ENCODE assay signal across 22 cellular contexts in genomic region chr5:107806271-107806670, GRCh38.
DNase-seq lines count a peak whose midpoint lies in the region; ATAC-seq, FAIRE-seq and TF ChIP-seq lines count a peak whose summit lies in the region.
"Had no signal": no experiment of that assay in that cellular context is flagged by ENCODE, and none has a peak within 500 bp of the region (broad histone marks: within the 10 kb centered on the region; RNA-seq: fewer than 3 reads in every experiment).

No MANE protein-coding gene starts in this region.

- ATAC-seq in IMR-90 (ENCODE audit: low read depth) (no peak), HG02884 (IDR thresholded peaks at IDR 0.05; ENCODE audit: unreplicated experiment) (no peak)
- ATAC-seq: T-cell had no signal

- dilution Hi-C loops in IMR-90 (cut with HindIII; ENCODE audit: low sequenced_read_pairs, unreplicated experiment) = no loop called here

- peak overlapping the region; percentile 52 for H2AK9ac ChIP-seq in IMR-90 (replicated peaks; ENCODE audit: low read depth, low read length, poor library complexity)

- H3K9me3 ChIP-seq in BE2C = no peaks in the 10 kb centered on the region
- no peaks in the 10 kb centered on the region for H3K9me3 ChIP-seq in IMR-90 (ENCODE audit: control insufficient read depth, insufficient read depth, low read length)
- no peaks in the 10 kb centered on the region for H3K9me3 ChIP-seq in H1 (ENCODE audit: insufficient read depth in 2 of 2, low read depth in 1 of 2, low read length in 1 of 2)
- H3K9me3 ChIP-seq: colonic mucosa, HAP-1, tibial artery had no signal

- TF ChIP-seq CTCF in BE2C (IDR thresholded peaks at IDR 0.05; ENCODE audit: low read depth, low read length) = no peak
- TF ChIP-seq CTCF in IMR-90 (conservative IDR thresholded peaks at IDR 0.05; ENCODE audit: low read depth, low read length) = no peak
- TF ChIP-seq CTCF in H1 (IDR thresholded peaks at IDR 0.05; ENCODE audit: control extremely low read depth in 1 of 3, insufficient read depth in 1 of 3, low read depth in 1 of 3, low read length in 3 of 3) = no peak

- no peak overlapping the region for H3K4ac ChIP-seq in IMR-90 (ENCODE audit: low read depth, low read length)
- H3K4ac ChIP-seq in H1 (replicated peaks; ENCODE audit: insufficient read length, low read depth, low read length) = no peak overlapping the region

- H3K9me1 ChIP-seq in IMR-90 (ENCODE audit: insufficient read depth, low read length) = no peaks in the 10 kb centered on the region

- BruUV-seq in IMR-90 (replicated peaks; lab: Mats Ljungman, UMichigan) = no TSS peak

- DNase-seq in BE2C (peak; percentile 51), IMR-90 (no peak), NCI-H2171 treated with DMSO at 0.1 percent for 48 hours (lab: John Stamatoyannopoulos, UW) (peak; percentile 94), H1 (ENCODE audit: low read depth in 1 of 2, low spot score in 2 of 2) (no peak), GM19240 (ENCODE audit: insufficient read length, low spot score) (no peak), kidney tubule cell (ENCODE audit: low spot score) (no peak)
- DNase-seq in stimulated activated CD4-positive, alpha-beta T cell treated with anti-CD3 and anti-CD28 coated beads, Interleukin-1b, Interleukin-23, amount 100 ng/mL, for 48 hours = no peak
- DNase-seq: activated gamma-delta T cell treated with Interleukin-2 at 50 U/mL for 16 hours; colonic mucosa; DMS153; Kasumi-1; left colon; NCI-H510A; SHP77; stimulated activated naive CD4-positive, alpha-beta T cell treated with Interleukin-2 at 50 U/mL for 16 hours; T-cell; tibial artery had no signal

- H2BK20ac ChIP-seq in IMR-90 (ENCODE audit: low read depth, low read length) (peak overlapping the region; percentile 28; the same call in 1 of the 2 replicates), H1 (ENCODE audit: low read length) (peak overlapping the region; percentile 72; the same call in 1 of the 2 replicates)

- no peaks in the 10 kb centered on the region for H3K23me2 ChIP-seq in H1 (ENCODE audit: low read depth, low read length)

- H2BK120ac ChIP-seq in IMR-90 (ENCODE audit: low read depth, low read length) (peak overlapping the region; percentile 58), H1 (replicated peaks; ENCODE audit: low read depth, low read length) (no peak overlapping the region)

- H2BK5ac ChIP-seq in IMR-90 (ENCODE audit: low read depth, low read length, poor library complexity, severe bottlenecking) (no peak overlapping the region), H1 (ENCODE audit: low read depth, low read length) (no peak overlapping the region)

- POLR2A ChIA-PET in IMR-90 (lab: Charles Lee; ENCODE audit: unreplicated experiment) (no interaction called here), H1 (lab: Charles Lee; ENCODE audit: partially characterized antibody) (no interaction called here)

- peak overlapping the region; percentile 19 for H2AFZ ChIP-seq in IMR-90 (replicated peaks; ENCODE audit: low read length, poor library complexity)
- H2AFZ ChIP-seq in H1 (ENCODE audit: low read length) = no peak overlapping the region

- TF ChIP-seq RAD21 in IMR-90 (IDR thresholded peaks at IDR 0.05; ENCODE audit: low read length) (no peak), H1 (IDR thresholded peaks at IDR 0.05 in 1 of 2, conservative IDR thresholded peaks at IDR 0.05 in 1 of 2; ENCODE audit: low read depth in 2 of 2, low read length in 2 of 2) (no peak)

- H3K18ac ChIP-seq in IMR-90 (ENCODE audit: low read depth, low read length) (no peak overlapping the region), H1 (ENCODE audit: extremely low read depth, low read length) (no peak overlapping the region; the same call in 1 of the 2 replicates)

- peak overlapping the region; percentile 23; the same call in 1 of the 2 replicates for H3K4me3 ChIP-seq in BE2C (ENCODE audit: low read depth, low read length)
- H3K4me3 ChIP-seq in IMR-90 (ENCODE audit: insufficient read depth, low read depth, low read length) = no peak overlapping the region
- no peak overlapping the region for H3K4me3 ChIP-seq in H1 (ENCODE audit: extremely low read depth in 1 of 4, insufficient read depth in 2 of 4, low read depth in 3 of 4, low read length in 4 of 4)
- H3K4me3 ChIP-seq: colonic mucosa, HAP-1, tibial artery had no signal

- H3K9ac ChIP-seq in IMR-90 (ENCODE audit: low read depth, low read length) (no peak overlapping the region), H1 (replicated peaks in 1 of 4; ENCODE audit: extremely low read depth in 1 of 4, low read depth in 3 of 4, low read length in 3 of 4) (no peak overlapping the region)

- H3K79me1 ChIP-seq in IMR-90 (ENCODE audit: low read depth in 1 of 2, low read length in 2 of 2) = no peaks in the 10 kb centered on the region
- H3K79me1 ChIP-seq in H1 (ENCODE audit: low read depth, low read length) = no peaks in the 10 kb centered on the region

- H4K91ac ChIP-seq in IMR-90 (ENCODE audit: insufficient read depth, low read depth, low read length) = no peak overlapping the region
- no peak overlapping the region for H4K91ac ChIP-seq in H1 (replicated peaks; ENCODE audit: insufficient read length, low read length)

- H2AK5ac ChIP-seq in IMR-90 (ENCODE audit: low read depth, low read length) = peak overlapping the region; percentile 82; the same call in 1 of the 2 replicates
- H2AK5ac ChIP-seq in H1 (ENCODE audit: low read depth, low read length) = no peak overlapping the region

- FAIRE-seq in H1 (lab: Jason Lieb, UNC) = no peak
- FAIRE-seq: endometrium, HTR-8/SVneo had no signal

- in situ Hi-C loops in IMR-90 (cut with MboI; ENCODE audit: low sequenced_read_pairs) = no loop called here

- CTCF ChIA-PET in IMR-90 (lab: Yijun Ruan, JAX) = no interaction called here
- CTCF ChIA-PET in H1 (lab: Charles Lee; ENCODE audit: partially characterized antibody) = interaction anchor here (1.3 kb wide), 1 partner anchor 9 kb away, joined by 4 read pairs; no protein-coding TSS in a partner anchor

- WGBS in IMR-90 (ENCODE audit: extremely low coverage in 2 of 2, insufficient read length in 1 of 2), 2 experiments = no CpG with 5 or more reads among the region's 5 CpGs
- 77% methylated on average over 5 of the region's 5 CpGs; no CpG with 5 or more reads in 1 of the 2 experiments for WGBS in H1 (ENCODE audit: extremely low coverage in 1 of 2, insufficient coverage in 1 of 2, insufficient read length in 1 of 2, insufficient replicate concordance in 2 of 2, low coverage in 1 of 2, low lambda C conversion rate in 2 of 2, missing lambda C conversion rate in 1 of 2), 2 experiments

- intact Hi-C loops in IMR-90 (cut with micrococcal nuclease) = no loop called here

- no peaks in the 10 kb centered on the region for H3K36me3 ChIP-seq in BE2C
- H3K36me3 ChIP-seq in IMR-90 (ENCODE audit: control insufficient read depth, insufficient read depth, low read length) = no peaks in the 10 kb centered on the region
- no peaks in the 10 kb centered on the region for H3K36me3 ChIP-seq in H1 (ENCODE audit: control insufficient read depth in 2 of 4, insufficient read depth in 4 of 4, low read length in 3 of 4)
- H3K36me3 ChIP-seq: colonic mucosa, HAP-1, tibial artery had no signal

- TF ChIP-seq EP300 in H1 (IDR thresholded peaks at IDR 0.05; ENCODE audit: borderline replicate concordance in 1 of 2, low read depth in 2 of 2, low read length in 2 of 2) = no peak

- H3K56ac ChIP-seq in IMR-90 (ENCODE audit: extremely low read depth, insufficient read depth, low read length) (no peak overlapping the region), H1 (replicated peaks; ENCODE audit: insufficient read length, low read depth, low read length) (no peak overlapping the region)

- H4K5ac ChIP-seq in IMR-90 (ENCODE audit: low read depth, low read length) (no peak overlapping the region), H1 (ENCODE audit: insufficient read length, low read depth, low read length) (no peak overlapping the region)

- H3K27me3 ChIP-seq in BE2C (no peaks in the 10 kb centered on the region), IMR-90 (ENCODE audit: control insufficient read depth, insufficient read depth, low read length) (peaks cover 8% of the 10 kb centered on the region), H1 (replicated peaks in 1 of 4; ENCODE audit: control insufficient read depth in 3 of 4, extremely low read depth in 1 of 4, insufficient read depth in 3 of 4, low read length in 3 of 4) (no peaks in the 10 kb centered on the region)
- H3K27me3 ChIP-seq: colonic mucosa, tibial artery had no signal

- H3K4me2 ChIP-seq in IMR-90 (ENCODE audit: low read depth, low read length) (no peak overlapping the region), H1 (ENCODE audit: insufficient read depth in 1 of 2, low read depth in 2 of 2, low read length in 2 of 2) (no peak overlapping the region)

- H3K23ac ChIP-seq in IMR-90 (ENCODE audit: low read depth, low read length) = no peak overlapping the region
- H3K23ac ChIP-seq in H1 (ENCODE audit: insufficient read length) = no peak overlapping the region

- peaks cover 48% of the 10 kb centered on the region for H3K4me1 ChIP-seq in BE2C
- H3K4me1 ChIP-seq in IMR-90 (ENCODE audit: control insufficient read depth, insufficient read depth, low read length) = peaks cover 4% of the 10 kb centered on the region; the same call in 1 of the 2 replicates
- H3K4me1 ChIP-seq in H1 (replicated peaks in 1 of 4; ENCODE audit: control insufficient read depth in 3 of 4, insufficient read depth in 4 of 4, low read length in 3 of 4) = peaks cover 6 to 36% (median 28%) of the 10 kb centered on the region in 4 experiments; a peak in 6 of 7 replicates
- H3K4me1 ChIP-seq: colonic mucosa, tibial artery had no signal

- no peaks in the 10 kb centered on the region for H3K79me2 ChIP-seq in H1 (ENCODE audit: control insufficient read depth in 1 of 2, insufficient read depth in 2 of 2, low read length in 2 of 2)

- H3K27ac ChIP-seq in IMR-90 (ENCODE audit: insufficient read depth, low read length) = no peak overlapping the region
- H3K27ac ChIP-seq in H1 (ENCODE audit: low read depth, low read length) = no peak overlapping the region
- H3K27ac ChIP-seq: C4-2B, colonic mucosa, tibial artery had no signal

- H2BK15ac ChIP-seq in IMR-90 (ENCODE audit: low read depth, low read length) (peak overlapping the region; percentile 48; the same call in 1 of the 3 replicates), H1 (ENCODE audit: low read length) (no peak overlapping the region)

- no peak overlapping the region for H2BK12ac ChIP-seq in H1 (ENCODE audit: low read depth, low read length)

- 0 out of 4 replicates have a peak overlapping the region, but pooled peaks of 1 of the 2 experiments have one; percentile 10 for H4K8ac ChIP-seq in IMR-90 (ENCODE audit: low read depth in 2 of 2, low read length in 2 of 2)
- H4K8ac ChIP-seq in H1 (ENCODE audit: extremely low read depth, insufficient read depth, low read length) = no peak overlapping the region

- H4K20me1 ChIP-seq in IMR-90 (ENCODE audit: insufficient read depth, low read length) (no peaks in the 10 kb centered on the region), H1 (replicated peaks in 1 of 2; ENCODE audit: control insufficient read depth in 1 of 2, insufficient read depth in 2 of 2, low read length in 2 of 2) (no peaks in the 10 kb centered on the region)

- H3K14ac ChIP-seq in IMR-90 (replicated peaks; ENCODE audit: low read depth, low read length) (peak overlapping the region; percentile 33; the same call in 1 of the 2 replicates), H1 (ENCODE audit: insufficient read length) (no peak overlapping the region)

- no peak for TF ChIP-seq POLR2A in IMR-90 (IDR thresholded peaks at IDR 0.05; ENCODE audit: low read depth, low read length)
- TF ChIP-seq POLR2A in H1 (IDR thresholded peaks at IDR 0.05; ENCODE audit: control extremely low read depth in 1 of 2, low read depth in 2 of 2, low read length in 2 of 2) = no peak

Comparison
In these comparisons a context has a peak if more than half of its experiments do, and no peak if none do; other contexts are left out.
1. DNase-seq: peak in BE2C (single experiment) and NCI-H2171 treated with DMSO at 0.1 percent for 48 hours (single experiment); none in IMR-90 (single experiment), H1 (0 of 2), GM19240 (single experiment), kidney tubule cell (single experiment) and stimulated activated CD4-positive, alpha-beta T cell treated with anti-CD3 and anti-CD28 coated beads, Interleukin-1b, Interleukin-23, amount 100 ng/mL, for 48 hours (single experiment).